14 cellular contexts compared by ENCODE assay signal in genomic region chr10:51405580-51406367, GRCh38.
A peak's percentile ranks its signal among the peaks of the same experiment; 100 is the strongest.
DNase-seq lines count a peak whose midpoint lies in the region; ATAC-seq and TF ChIP-seq lines count a peak whose summit lies in the region.
"Had no signal": no experiment of that assay in that cellular context is flagged by ENCODE, and none has a peak within 500 bp of the region (broad histone marks: within the 10 kb centered on the region; RNA-seq: fewer than 3 reads in every experiment).

No MANE protein-coding gene starts in this region.

- H3K4ac ChIP-seq in mesenchymal stem cell (ENCODE audit: low read depth in 1 of 2, low read length in 2 of 2) = peak overlapping the region in 1 of 2 experiments; percentile 28

- H3K23ac ChIP-seq in mesenchymal stem cell (ENCODE audit: low read length in 2 of 2) = peak overlapping the region in 1 of 2 experiments; percentile 67

- DNase-seq in NCI-H524 (lab: John Stamatoyannopoulos, UW) = peak; percentile 14 to 69
- DNase-seq in NCI-H524 treated with DMSO at 0.1 percent for 48 hours (lab: John Stamatoyannopoulos, UW) = no peak
- DNase-seq in fibroblast of gingiva (ENCODE audit: low read depth) = peak; percentile 15
- DNase-seq in mesenchymal stem cell = no peak
- no peak for DNase-seq in vagina (ENCODE audit: extremely low spot score in 2 of 2)
- no peak for DNase-seq in NCI-H146 treated with DMSO at 0.1 percent for 48 hours (lab: John Stamatoyannopoulos, UW; ENCODE audit: unreplicated experiment)
- DNase-seq: activated CD4-positive, alpha-beta T cell treated with anti-CD3 and anti-CD28 coated beads, Interleukin-2, amount 10 ng/mL, durations not matched to agents 7 days and 5 days; caudate nucleus; NCI-H2081 treated with DMSO at 0.1 percent for 48 hours; nephron progenitor cell; spleen had no signal

- TF ChIP-seq CTCF in vagina (IDR thresholded peaks at IDR 0.05) = no peak

- H3K36me3 ChIP-seq in mesenchymal stem cell (ENCODE audit: control insufficient read depth in 1 of 2, insufficient read depth in 2 of 2, low read depth in 1 of 2, low read length in 2 of 2) (no peaks in the 10 kb centered on the region), vagina (no peaks in the 10 kb centered on the region)
- H3K36me3 ChIP-seq: spleen had no signal

- H3K9ac ChIP-seq in mesenchymal stem cell (ENCODE audit: low read length) = no peak overlapping the region

- peak overlapping the region; percentile 48 for H2BK15ac ChIP-seq in mesenchymal stem cell (ENCODE audit: low read depth, poor library complexity, severe bottlenecking)

- H3K9me3 ChIP-seq in mesenchymal stem cell (ENCODE audit: control insufficient read depth, low read length) (no peaks in the 10 kb centered on the region), vagina (no peaks in the 10 kb centered on the region)
- H3K9me3 ChIP-seq: A549, spleen had no signal

- H3K4me1 ChIP-seq in mesenchymal stem cell (ENCODE audit: control insufficient read depth, insufficient read depth, low read depth, low read length) (no peaks in the 10 kb centered on the region), vagina (peaks cover 40% of the 10 kb centered on the region)
- H3K4me1 ChIP-seq: A549, spleen had no signal

- no peaks in the 10 kb centered on the region for H3K79me1 ChIP-seq in mesenchymal stem cell (replicated peaks; ENCODE audit: low read length, poor library complexity, severe bottlenecking)

- 78% methylated on average over 10 of the region's 11 CpGs for WGBS in mesenchymal stem cell

- intact Hi-C loops in vagina (cut with DNase I) = no loop called here

- H3K18ac ChIP-seq in mesenchymal stem cell (ENCODE audit: low read depth in 1 of 2, low read length in 2 of 2) = peak overlapping the region in 1 of 2 experiments; percentile 21

- H3K27ac ChIP-seq in mesenchymal stem cell (ENCODE audit: low read length, poor library complexity, severe bottlenecking) (no peak overlapping the region), vagina (peak overlapping the region; percentile 57)
- H3K27ac ChIP-seq: A549, spleen had no signal

- TF ChIP-seq POLR2A in vagina (IDR thresholded peaks at IDR 0.05) = no peak

- H3K4me2 ChIP-seq in mesenchymal stem cell (ENCODE audit: low read length, poor library complexity, severe bottlenecking) = no peak overlapping the region
- H3K4me2 ChIP-seq: A549 had no signal

- H2AK5ac ChIP-seq in mesenchymal stem cell (ENCODE audit: low read length, severe bottlenecking) = no peak overlapping the region

- no peaks in the 10 kb centered on the region for H3K27me3 ChIP-seq in mesenchymal stem cell (ENCODE audit: control insufficient read depth in 1 of 2, insufficient read depth in 1 of 2, low read length in 2 of 2)
- H3K27me3 ChIP-seq in vagina = no peaks in the 10 kb centered on the region
- H3K27me3 ChIP-seq: spleen had no signal

- no peak overlapping the region for H2BK120ac ChIP-seq in mesenchymal stem cell (ENCODE audit: low read depth, low read length)

- H3K4me3 ChIP-seq in mesenchymal stem cell (ENCODE audit: insufficient read depth in 1 of 2, low read depth in 1 of 2, low read length in 2 of 2) = no peak overlapping the region
- no peak overlapping the region for H3K4me3 ChIP-seq in vagina
- H3K4me3 ChIP-seq: A549, spleen had no signal

- H2AFZ ChIP-seq in mesenchymal stem cell (ENCODE audit: low read depth, low read length) = no peak overlapping the region

- no peak overlapping the region for H4K91ac ChIP-seq in mesenchymal stem cell (ENCODE audit: low read length)

- H2BK5ac ChIP-seq in mesenchymal stem cell (ENCODE audit: low read depth, low read length, poor library complexity, severe bottlenecking) = no peak overlapping the region

- H4K8ac ChIP-seq in mesenchymal stem cell (ENCODE audit: low read length) = no peak overlapping the region

- ATAC-seq in HG03521 (IDR thresholded peaks at IDR 0.05; ENCODE audit: unreplicated experiment) (no peak), HG02763 (IDR thresholded peaks at IDR 0.05; ENCODE audit: unreplicated experiment) (no peak)
- ATAC-seq: A549 had no signal

- no peak overlapping the region for H3K14ac ChIP-seq in mesenchymal stem cell (ENCODE audit: low read length in 2 of 2)

- H2BK12ac ChIP-seq in mesenchymal stem cell (ENCODE audit: low read length in 2 of 2) = no peak overlapping the region

Comparison
In these comparisons a context has a peak if more than half of its experiments do, and no peak if none do; other contexts are left out.
1. DNase-seq: peak in NCI-H524 (2 of 2) and fibroblast of gingiva (single experiment); none in NCI-H524 treated with DMSO at 0.1 percent for 48 hours (single experiment), mesenchymal stem cell (single experiment), vagina (0 of 2) and NCI-H146 treated with DMSO at 0.1 percent for 48 hours (single experiment).